1 cellular context compared by ENCODE assay signal in genomic region chr17:59848778-59849177, GRCh38.
TF ChIP-seq lines count a peak whose summit lies in the region.

No MANE protein-coding gene starts in this region.

TF ChIP-seq in HepG2, 621 proteins besides CTCF, POLR2A, EP300 and RAD21 (continued from another document):
- TF ChIP-seq ZHX1 (CRISPR knock-in tag; IDR thresholded peaks at IDR 0.05; ENCODE audit: low read depth) (no peak), SOX6 (IDR thresholded peaks at IDR 0.05) (no peak), SOX6 (CRISPR knock-in tag; IDR thresholded peaks at IDR 0.05) (no peak), KMT2B (CRISPR knock-in tag; IDR thresholded peaks at IDR 0.05) (no peak), ZNF354B (CRISPR knock-in tag; IDR thresholded peaks at IDR 0.05) (no peak), YEATS2 (CRISPR knock-in tag; IDR thresholded peaks at IDR 0.05; ENCODE audit: borderline replicate concordance) (no peak), GATAD1 (CRISPR knock-in tag; IDR thresholded peaks at IDR 0.05) (no peak; the same call in 1 of the 2 replicates), SKI (IDR thresholded peaks at IDR 0.05; ENCODE audit: partially characterized antibody) (no peak), HMG20A (CRISPR knock-in tag; IDR thresholded peaks at IDR 0.05; ENCODE audit: borderline replicate concordance) (peak; percentile 55; the same call in 1 of the 2 replicates), ZNF580 (CRISPR knock-in tag; IDR thresholded peaks at IDR 0.05; ENCODE audit: borderline replicate concordance, low read depth) (0 out of 2 replicates have a peak, but pooled peaks have one; percentile 36), SSRP1 (CRISPR knock-in tag; IDR thresholded peaks at IDR 0.05) (no peak), ZBTB37 (CRISPR knock-in tag; IDR thresholded peaks at IDR 0.05) (no peak), KDM5A (IDR thresholded peaks at IDR 0.05; ENCODE audit: borderline replicate concordance, low read length) (no peak; the same call in 1 of the 2 replicates), JUND (CRISPR knock-in tag; IDR thresholded peaks at IDR 0.05) (no peak), RXRB (CRISPR knock-in tag; IDR thresholded peaks at IDR 0.05; ENCODE audit: borderline replicate concordance) (peak; percentile 20; the same call in 1 of the 2 replicates), MEIS1 (CRISPR knock-in tag; IDR thresholded peaks at IDR 0.05; ENCODE audit: borderline replicate concordance) (no peak), HMGXB3 (CRISPR knock-in tag; IDR thresholded peaks at IDR 0.05; ENCODE audit: borderline replicate concordance) (no peak), CSRNP2 (CRISPR knock-in tag; conservative IDR thresholded peaks at IDR 0.05; ENCODE audit: low read depth) (no peak), ZNF143 (CRISPR knock-in tag; IDR thresholded peaks at IDR 0.05) (no peak), PREB (CRISPR knock-in tag; IDR thresholded peaks at IDR 0.05) (no peak), ZBTB39 (CRISPR knock-in tag; IDR thresholded peaks at IDR 0.05) (no peak), RXRA (CRISPR knock-in tag; IDR thresholded peaks at IDR 0.05) (0 out of 2 replicates have a peak, but pooled peaks have one; percentile 39), FOSL1 (CRISPR knock-in tag; IDR thresholded peaks at IDR 0.05; ENCODE audit: borderline replicate concordance) (no peak)
